ENCODE assay signal across 9 cellular contexts in genomic region chr11:22433066-22433450, GRCh38.
A peak's percentile ranks its signal among the peaks of the same experiment; 100 is the strongest.
DNase-seq lines count a peak whose midpoint lies in the region; ATAC-seq and TF ChIP-seq lines count a peak whose summit lies in the region.
"Had no signal": no experiment of that assay in that cellular context is flagged by ENCODE, and none has a peak within 500 bp of the region (broad histone marks: within the 10 kb centered on the region; RNA-seq: fewer than 3 reads in every experiment).

No MANE protein-coding gene starts in this region.

- H3K4me1 ChIP-seq in BLaER1 treated with 17β-estradiol and CSF1 and Interleukin-3, amounts not matched to agents 10 nM and 100 nM: peaks cover 16 to 36% (median 27%) of the 10 kb centered on the region in 10 experiments; a peak in 18 of 20 replicates
- peaks cover 0 to 11% (median 9%) of the 10 kb centered on the region in 4 donors for H3K4me1 ChIP-seq in esophagus muscularis mucosa
- peaks cover 3% of the 10 kb centered on the region for H3K4me1 ChIP-seq in psoas muscle

- no peaks in the 10 kb centered on the region for H3K36me3 ChIP-seq in BLaER1 treated with 17β-estradiol and CSF1 and Interleukin-3, amounts not matched to agents 10 nM and 100 nM
- no peaks in the 10 kb centered on the region for H3K36me3 ChIP-seq in esophagus muscularis mucosa
- no peaks in the 10 kb centered on the region for H3K36me3 ChIP-seq in psoas muscle (ENCODE audit: insufficient read depth in 1 of 2, low read depth in 1 of 2)

- H3K9ac ChIP-seq in BLaER1 treated with 17β-estradiol and CSF1 and Interleukin-3, amounts not matched to agents 10 nM and 100 nM: peak overlapping the region in 10 of 11 experiments; percentile 53 to 78 (median 73); a peak in 19 of 22 replicates

- TF ChIP-seq CTCF in esophagus muscularis mucosa (IDR thresholded peaks at IDR 0.05): no peak
- no peak for TF ChIP-seq CTCF in psoas muscle (IDR thresholded peaks at IDR 0.05)

- peak overlapping the region; percentile 47 to 68 (median 58) for H3K4me3 ChIP-seq in BLaER1 treated with 17β-estradiol and CSF1 and Interleukin-3, amounts not matched to agents 10 nM and 100 nM
- H3K4me3 ChIP-seq in esophagus muscularis mucosa (peak overlapping the region; percentile 36 to 45 (median 40)), psoas muscle (peak overlapping the region; percentile 65)

- H3K27ac ChIP-seq in BLaER1 treated with 17β-estradiol and CSF1 and Interleukin-3, amounts not matched to agents 10 nM and 100 nM: peak overlapping the region in 9 of 11 experiments; percentile 68 to 78 (median 75); a peak in 17 of 22 replicates
- H3K27ac ChIP-seq in esophagus muscularis mucosa (replicated peaks in 1 of 4) (peak overlapping the region in 2 of 4 donors; percentile 26 to 39), psoas muscle (no peak overlapping the region)

- H3K27me3 ChIP-seq in BLaER1 treated with 17β-estradiol and CSF1 and Interleukin-3, amounts not matched to agents 10 nM and 100 nM: peaks cover 0 to 9% (median 0%) of the 10 kb centered on the region in 11 experiments; a peak in 3 of 22 replicates
- peaks cover 0 to 16% (median 0%) of the 10 kb centered on the region in 4 donors for H3K27me3 ChIP-seq in esophagus muscularis mucosa
- H3K27me3 ChIP-seq in psoas muscle (ENCODE audit: insufficient read depth in 3 of 3, low read length in 2 of 3): no peaks in the 10 kb centered on the region

- no peaks in the 10 kb centered on the region for H4K20me1 ChIP-seq in BLaER1 treated with 17β-estradiol and CSF1 and Interleukin-3, amounts not matched to agents 10 nM and 100 nM

- DNase-seq in NCI-H2227 (lab: John Stamatoyannopoulos, UW; ENCODE audit: unreplicated experiment) (peak; percentile 69), esophagus muscularis mucosa (ENCODE audit: extremely low spot score) (no peak), psoas muscle (no peak), left lobe of liver (ENCODE audit: low spot score) (no peak), AML-193 (lab: John Stamatoyannopoulos, UW) (no peak)
- DNase-seq: activated naive CD4-positive, alpha-beta T cell had no signal

- intact Hi-C loops in esophagus muscularis mucosa (cut with DNase I): no loop called here
- intact Hi-C loops in psoas muscle (cut with DNase I): no loop called here

- TF ChIP-seq POLR2A in esophagus muscularis mucosa (IDR thresholded peaks at IDR 0.05; ENCODE audit: low read depth): no peak

- peaks cover 0 to 6% (median 0%) of the 10 kb centered on the region in 11 experiments; a peak in 3 of 22 replicates for H3K9me3 ChIP-seq in BLaER1 treated with 17β-estradiol and CSF1 and Interleukin-3, amounts not matched to agents 10 nM and 100 nM (replicated peaks in 1 of 11)
- H3K9me3 ChIP-seq in esophagus muscularis mucosa: no peaks in the 10 kb centered on the region
- no peaks in the 10 kb centered on the region for H3K9me3 ChIP-seq in psoas muscle

- TF ChIP-seq EP300 in esophagus muscularis mucosa (IDR thresholded peaks at IDR 0.05): no peak

- peak overlapping the region; percentile 82 to 95 (median 89) for H3K4me2 ChIP-seq in BLaER1 treated with 17β-estradiol and CSF1 and Interleukin-3, amounts not matched to agents 10 nM and 100 nM

- ATAC-seq in psoas muscle (peak in 1 of 4 donors; percentile 24), left lobe of liver (no peak), GM18873 (IDR thresholded peaks at IDR 0.05; ENCODE audit: low FRiP score, unreplicated experiment) (no peak), HG03108 (IDR thresholded peaks at IDR 0.05; ENCODE audit: unreplicated experiment) (no peak)

- WGBS in esophagus muscularis mucosa: 11% methylated on average over 8 of the region's 8 CpGs
- 5 to 11% (median 11%) methylated on average over 8 of the region's 8 CpGs for WGBS in psoas muscle, 3 donors
